ENCODE assay signal across 18 cellular contexts in genomic region chr15:50209804-50210203, GRCh38. TPM values are rescaled to one million over a fixed set of nuclear protein-coding genes. Genes with fewer than 3 reads are reported as not detected.
"Had no signal": no experiment of that assay in that cellular context is flagged by ENCODE, and none has a peak within 500 bp of the region (broad histone marks: within the 10 kb centered on the region; RNA-seq: fewer than 3 reads in every experiment).

No MANE protein-coding gene starts in this region.

- H3K27me3 ChIP-seq: esophagus muscularis mucosa, upper lobe of left lung had no signal

- H3K27ac ChIP-seq: esophagus muscularis mucosa, upper lobe of left lung had no signal

- DNase-seq: activated CD4-positive, alpha-beta memory T cell treated with anti-CD3 and anti-CD28 coated beads, Interleukin-2, amount 10 ng/mL, durations not matched to agents 7 days and 5 days; activated CD4-positive, alpha-beta T cell treated with anti-CD3 and anti-CD28 coated beads for 1 hour; activated gamma-delta T cell; activated T-cell treated with anti-CD3 and anti-CD28 coated beads, Interleukin-2, amount 50 U/mL, for 48 hours; central memory CD4-positive, alpha-beta T cell; effector memory CD8-positive, alpha-beta T cell; foreskin fibroblast; head of caudate nucleus; nephron progenitor cell; stimulated activated CD4-positive, alpha-beta T cell treated with anti-CD3 and anti-CD28 coated beads, Interleukin-2, amount 100 ng/mL, for 24 hours; stimulated activated naive B cell treated with anti-CD40 and anti-IgM and Interleukin-4, amounts not matched to agents 10 μg/mL and 1 μg/mL and 100 μg/mL, for 72 hours; T-helper 2 cell; upper lobe of left lung had no signal

- ATAC-seq: effector memory CD8-positive, alpha-beta T cell; sciatic nerve; stimulated activated naive B cell treated with anti-CD40 and anti-IgM and Interleukin-4, amounts not matched to agents 10 μg/mL and 1 μg/mL and 100 μg/mL, for 72 hours had no signal

- H3K36me3 ChIP-seq: esophagus muscularis mucosa, upper lobe of left lung had no signal

- H3K4me1 ChIP-seq: esophagus muscularis mucosa, upper lobe of left lung had no signal

- H3K9me3 ChIP-seq: upper lobe of left lung had no signal

- H3K4me3 ChIP-seq: esophagus muscularis mucosa, upper lobe of left lung had no signal

RNA-seq across cellular contexts. Expression of gene SLC27A2, which starts 27.8 kb away (rescaled TPM):
- total RNA-seq: osteocyte, pulmonary artery endothelial cell had no signal

RNA-seq across cellular contexts. Expression of gene HDC, which starts 55.7 kb away (rescaled TPM):
- total RNA-seq: astrocyte, osteocyte, pulmonary artery endothelial cell had no signal
